ENCODE assay signal across 6 cellular contexts in the genomic region with DNA sequence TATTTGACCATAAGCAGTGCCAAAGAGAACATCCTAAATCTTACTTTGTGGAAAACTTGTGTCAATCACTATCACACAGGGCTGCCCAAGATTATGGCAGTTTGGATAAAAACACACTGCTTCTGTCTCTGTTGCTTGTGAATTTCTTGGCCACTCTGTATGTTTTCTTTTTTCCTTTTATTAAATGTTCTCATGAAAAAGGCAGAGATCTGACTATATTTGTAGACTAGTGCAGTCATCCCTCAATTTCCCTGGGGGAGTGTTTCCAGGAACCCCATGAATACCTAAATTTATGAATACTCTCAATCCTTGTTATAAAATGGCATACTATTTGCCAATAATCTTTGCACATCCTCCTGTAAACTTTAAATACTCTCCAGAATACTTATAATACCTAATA.
"Had no signal": no experiment of that assay in that cellular context is flagged by ENCODE, and none has a peak within 500 bp of the region (broad histone marks: within the 10 kb centered on the region; RNA-seq: fewer than 3 reads in every experiment).

No MANE protein-coding gene starts in this region.

- H3K4me3 ChIP-seq: GM23338, K562 had no signal

- DNase-seq: H9, HCEC 1CT, IMR-90 had no signal

- ATAC-seq: GM23338, K562 had no signal

- H3K27ac ChIP-seq: HL-60 had no signal
